Comparison of ENCODE assay signal across 2 cellular contexts in genomic region chr1:241302024-241302423, GRCh38. TPM values are rescaled to one million over a fixed set of nuclear protein-coding genes. Genes with fewer than 3 reads are reported as not detected.
"Had no signal": no experiment of that assay in that cellular context is flagged by ENCODE, and none has a peak within 500 bp of the region (broad histone marks: within the 10 kb centered on the region; RNA-seq: fewer than 3 reads in every experiment).

No MANE protein-coding gene starts in this region.

RNA-seq across cellular contexts. Expression of gene RGS7, which starts 55.0 kb away (rescaled TPM):
- total RNA-seq: HepG2, Right ventricle myocardium superior had no signal
- polyA plus RNA-seq: HepG2 had no signal
